10 cellular contexts compared by ENCODE assay signal in the genomic region with DNA sequence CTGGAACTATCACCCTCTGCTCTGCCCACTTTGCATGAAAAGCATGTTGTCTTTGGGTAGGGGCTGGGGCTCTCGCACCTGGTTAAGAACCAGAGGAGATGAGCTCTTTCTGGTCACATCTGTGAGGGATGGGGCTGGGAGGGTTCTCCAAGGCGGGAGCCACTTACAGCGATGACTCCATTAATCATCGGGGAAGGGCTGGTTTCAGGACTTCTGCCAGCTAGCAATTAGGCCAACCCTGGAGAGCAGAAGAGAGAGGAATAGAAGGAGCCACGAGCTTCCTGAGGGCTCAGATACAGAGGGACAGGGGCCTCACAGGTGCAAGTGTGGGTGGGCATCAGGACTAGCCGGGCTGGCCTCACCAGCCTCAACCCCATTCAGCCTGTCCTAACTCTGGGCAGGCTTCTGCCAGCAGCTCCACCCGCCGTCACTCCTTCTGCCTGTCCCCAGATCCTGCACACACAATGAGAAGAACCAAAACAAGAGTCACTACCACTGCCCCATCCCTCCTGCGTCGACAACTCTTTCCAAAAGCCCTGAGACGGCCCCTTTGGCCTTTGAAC. TPM values are rescaled to one million over a fixed set of nuclear protein-coding genes. Genes with fewer than 3 reads are reported as not detected.
DNase-seq lines count a peak whose midpoint lies in the region; ATAC-seq and TF ChIP-seq lines count a peak whose summit lies in the region.
"Had no signal": no experiment of that assay in that cellular context is flagged by ENCODE, and none has a peak within 500 bp of the region (broad histone marks: within the 10 kb centered on the region; RNA-seq: fewer than 3 reads in every experiment).

No MANE protein-coding gene starts in this region.

- POLR2A ChIA-PET in T-cell (lab: Charles Lee) = no interaction called here

- TF ChIP-seq CTCF in AG10803 (conservative IDR thresholded peaks at IDR 0.05; ENCODE audit: low read length) = no peak
- no peak for TF ChIP-seq CTCF in epithelial cell of esophagus (IDR thresholded peaks at IDR 0.05; ENCODE audit: insufficient read depth, low read depth, low read length, missing control alignments)
- TF ChIP-seq CTCF in nephron progenitor cell (IDR thresholded peaks at IDR 0.05) = no peak
- no peak for TF ChIP-seq CTCF in omental fat pad (IDR thresholded peaks at IDR 0.05)

- DNase-seq in AG10803 (ENCODE audit: low read depth) = peak; percentile 38
- DNase-seq in M059J (ENCODE audit: low read depth) = peak; percentile 78
- peak; percentile 44 for DNase-seq in epithelial cell of esophagus (ENCODE audit: low read depth)
- peak; percentile 0 for DNase-seq in nephron progenitor cell
- no peak for DNase-seq in T-cell
- no peak for DNase-seq in HCEC 1CT
- no peak for DNase-seq in omental fat pad (ENCODE audit: low spot score)
- no peak for DNase-seq in NK-92 (lab: John Stamatoyannopoulos, UW; ENCODE audit: unreplicated experiment)
- DNase-seq: effector memory CD4-positive, alpha-beta T cell; NCI-H524 had no signal

- H3K4me1 Mint-ChIP-seq in nephron progenitor cell = peaks cover 38% of the 10 kb centered on the region
- H3K4me1 Mint-ChIP-seq in T-cell = no peaks in the 10 kb centered on the region

- H3K9me3 Mint-ChIP-seq in nephron progenitor cell = no peaks in the 10 kb centered on the region
- no peaks in the 10 kb centered on the region for H3K9me3 Mint-ChIP-seq in T-cell

- ATAC-seq in T-cell (replicated peaks in 1 of 4) (no peak), omental fat pad (ENCODE audit: low FRiP score) (no peak)

- CTCF ChIA-PET in T-cell (lab: Charles Lee) = interaction anchor here in 1 of 2 donors (0.7 kb wide), 1 partner anchor 16 kb away, joined by 3 read pairs; no protein-coding TSS in a partner anchor

- no peak overlapping the region for H3K4me3 Mint-ChIP-seq in nephron progenitor cell
- no peak overlapping the region for H3K4me3 Mint-ChIP-seq in T-cell

- peak overlapping the region; percentile 32 for H3K27ac Mint-ChIP-seq in nephron progenitor cell
- H3K27ac Mint-ChIP-seq in T-cell = no peak overlapping the region

- H3K4me3 ChIP-seq in AG10803 (ENCODE audit: low read length) (no peak overlapping the region), epithelial cell of esophagus (ENCODE audit: low read length) (no peak overlapping the region)

- no peaks in the 10 kb centered on the region for H3K36me3 Mint-ChIP-seq in nephron progenitor cell (ENCODE audit: low read depth)
- no peaks in the 10 kb centered on the region for H3K36me3 Mint-ChIP-seq in T-cell

- H3K27me3 Mint-ChIP-seq in nephron progenitor cell (ENCODE audit: low read depth, poor library complexity) = no peaks in the 10 kb centered on the region
- H3K27me3 Mint-ChIP-seq in T-cell = no peaks in the 10 kb centered on the region

RNA-seq across cellular contexts. Expression of gene AQP1, which starts 8.4 kb away (rescaled TPM):
- total RNA-seq in M059J (2014; rRNA removed; shearing (Covaris generic)) = 0.62 and 0.74 TPM in 2 replicates
- total RNA-seq in T-cell (1 to 10 TPM in 2 of 5 donors, under 1 TPM in 3; 0.13 to 1.9 (median 0.79) TPM), omental fat pad (100 to 1,000 TPM; 291 to 685 (median 428) TPM)

RNA-seq across cellular contexts. Expression of gene GHRHR, which starts 43.7 kb away (rescaled TPM):
- not detected in 2 replicates for total RNA-seq in M059J (2014; rRNA removed; shearing (Covaris generic))
- total RNA-seq in T-cell (not detected), omental fat pad (not detected)

Comparison
In these comparisons a context has a peak if more than half of its experiments do, and no peak if none do; other contexts are left out.
1. DNase-seq: peak in AG10803 (single experiment), M059J (single experiment), epithelial cell of esophagus (single experiment) and nephron progenitor cell (single experiment); none in T-cell (0 of 34), HCEC 1CT (single experiment), omental fat pad (single experiment) and NK-92 (single experiment).
2. RNA of gene AQP1, which starts 8.4 kb away (total RNA-seq): 291 to 685 TPM in omental fat pad; 0.13 to 1.9 TPM in T-cell and 0.62 to 0.74 TPM in M059J; every median in the first group is over 100 times any median in the second.